Comparison of ENCODE assay signal across 14 cellular contexts in the genomic region with DNA sequence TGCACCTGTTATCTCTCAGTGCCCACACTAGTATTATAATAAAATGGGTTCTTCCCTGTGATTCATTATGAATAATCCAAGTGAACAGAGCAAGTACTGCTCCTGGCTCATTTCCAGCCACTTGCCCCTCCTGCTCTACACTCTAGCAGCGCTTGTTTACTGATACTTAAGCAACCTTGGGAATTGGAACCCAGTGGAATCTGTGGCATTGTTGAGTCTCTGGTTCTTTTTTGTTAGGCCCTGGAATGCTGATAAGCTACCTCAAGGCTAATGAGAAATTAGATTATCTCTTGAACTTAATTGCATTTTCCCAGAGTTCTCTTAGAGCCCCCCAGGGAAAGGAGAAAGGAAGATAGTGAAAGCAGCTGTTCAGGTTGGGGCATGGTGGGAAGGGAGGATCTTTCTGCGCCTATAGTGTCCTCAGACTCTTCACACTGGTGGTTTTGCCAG. TPM values are rescaled to one million over a fixed set of nuclear protein-coding genes. Genes with fewer than 3 reads are reported as not detected.
DNase-seq lines count a peak whose midpoint lies in the region; ATAC-seq, FAIRE-seq and TF ChIP-seq lines count a peak whose summit lies in the region.
"Had no signal": no experiment of that assay in that cellular context is flagged by ENCODE, and none has a peak within 500 bp of the region (broad histone marks: within the 10 kb centered on the region; RNA-seq: fewer than 3 reads in every experiment).

No MANE protein-coding gene starts in this region.

- no peak for TF ChIP-seq RAD21 in HepG2 (CRISPR knock-in tag; IDR thresholded peaks at IDR 0.05)

- no peak for ATAC-seq in HepG2
- no peak for ATAC-seq in right lobe of liver
- ATAC-seq in activated T-cell treated with anti-CD3 and anti-CD28 coated beads, Interleukin-2, amount 50 U/mL, for 72 hours (replicated peaks in 1 of 2) = no peak
- ATAC-seq: mucosa of descending colon had no signal

- H3K4me2 ChIP-seq in HepG2 (ENCODE audit: low read depth, low read length) = no peak overlapping the region

- WGBS in HepG2 (ENCODE audit: low lambda C conversion rate) = 35% methylated on average over 2 of the region's 2 CpGs
- WGBS in right lobe of liver (ENCODE audit: insufficient coverage, low coverage, low lambda C conversion rate, missing lambda C conversion rate) = 81% methylated on average over 2 of the region's 2 CpGs

- no peaks in the 10 kb centered on the region for H3K27me3 Mint-ChIP-seq in activated T-cell treated with anti-CD3 and anti-CD28 coated beads, Interleukin-2, amount 50 U/mL, for 72 hours (ENCODE audit: low read depth)
- H3K27me3 Mint-ChIP-seq: activated naive CD4-positive, alpha-beta T cell treated with anti-CD3 and anti-CD28 coated beads, Interleukin-2, amount 10 ng/mL, durations not matched to agents 7 days and 5 days had no signal

- no peaks in the 10 kb centered on the region for H3K79me2 ChIP-seq in HepG2 (ENCODE audit: insufficient read depth, low read length)

- no peak overlapping the region for H2AFZ ChIP-seq in HepG2 (ENCODE audit: low read length)

- no peak for TF ChIP-seq POLR2A in HepG2 (IDR thresholded peaks at IDR 0.05; ENCODE audit: insufficient read depth in 1 of 2, low read depth in 2 of 2, low read length in 2 of 2)
- TF ChIP-seq POLR2A in right lobe of liver (IDR thresholded peaks at IDR 0.05) = no peak

- TF ChIP-seq CTCF in HepG2 (CRISPR knock-in tag; IDR thresholded peaks at IDR 0.05) = no peak
- no peak for TF ChIP-seq CTCF in right lobe of liver (IDR thresholded peaks at IDR 0.05)
- no peak for TF ChIP-seq CTCF in fibroblast of villous mesenchyme (IDR thresholded peaks at IDR 0.05; ENCODE audit: insufficient read depth, low read depth, low read length)

- TF ChIP-seq EP300 in HepG2 (IDR thresholded peaks at IDR 0.05; ENCODE audit: low read depth in 2 of 2, low read length in 2 of 2) (no peak), HepG2 (CRISPR knock-in tag; IDR thresholded peaks at IDR 0.05; ENCODE audit: borderline replicate concordance) (no peak)

- no peak overlapping the region for H3K27ac Mint-ChIP-seq in activated T-cell treated with anti-CD3 and anti-CD28 coated beads, Interleukin-2, amount 50 U/mL, for 72 hours
- H3K27ac Mint-ChIP-seq: activated naive CD4-positive, alpha-beta T cell treated with anti-CD3 and anti-CD28 coated beads, Interleukin-2, amount 10 ng/mL, durations not matched to agents 7 days and 5 days had no signal

- in situ Hi-C loops in HepG2 (cut with HindIII; ENCODE audit: extremely low pct_ligation_motif_present, low pct_unique_long_range_greater_than_20kb) = no loop called here

- intact Hi-C loops in HepG2 (cut with micrococcal nuclease; ENCODE audit: unreplicated experiment) (no loop called here), right lobe of liver (cut with DNase I) (no loop called here), posterior cingulate gyrus (cut with DNase I) (no loop called here)

- no peaks in the 10 kb centered on the region for H3K36me3 Mint-ChIP-seq in activated T-cell treated with anti-CD3 and anti-CD28 coated beads, Interleukin-2, amount 50 U/mL, for 72 hours (ENCODE audit: insufficient read depth in 2 of 2)
- H3K36me3 Mint-ChIP-seq: activated naive CD4-positive, alpha-beta T cell treated with anti-CD3 and anti-CD28 coated beads, Interleukin-2, amount 10 ng/mL, durations not matched to agents 7 days and 5 days had no signal

- H3K4me1 Mint-ChIP-seq in activated T-cell treated with anti-CD3 and anti-CD28 coated beads, Interleukin-2, amount 50 U/mL, for 72 hours (ENCODE audit: low read depth) = no peaks in the 10 kb centered on the region
- H3K4me1 Mint-ChIP-seq: activated naive CD4-positive, alpha-beta T cell treated with anti-CD3 and anti-CD28 coated beads, Interleukin-2, amount 10 ng/mL, durations not matched to agents 7 days and 5 days had no signal

- H3K4me1 ChIP-seq in HepG2 (ENCODE audit: insufficient read depth, low read length) (no peaks in the 10 kb centered on the region), right lobe of liver (no peaks in the 10 kb centered on the region)
- H3K4me1 ChIP-seq: HAP-1 had no signal

- POLR2A ChIA-PET in HepG2 (lab: Yijun Ruan, JAX) = no interaction called here

- no peak overlapping the region for H3K9ac ChIP-seq in HepG2 (ENCODE audit: insufficient read depth, low read depth, low read length)

- no peak overlapping the region for H3K4me3 Mint-ChIP-seq in activated T-cell treated with anti-CD3 and anti-CD28 coated beads, Interleukin-2, amount 50 U/mL, for 72 hours
- H3K4me3 Mint-ChIP-seq: activated naive CD4-positive, alpha-beta T cell treated with anti-CD3 and anti-CD28 coated beads, Interleukin-2, amount 10 ng/mL, durations not matched to agents 7 days and 5 days; CD14-positive monocyte had no signal

- H3K9me3 ChIP-seq in HepG2 (ENCODE audit: low read length) (no peaks in the 10 kb centered on the region), right lobe of liver (no peaks in the 10 kb centered on the region)
- H3K9me3 ChIP-seq: HAP-1, mucosa of descending colon had no signal

- H3K9me3 Mint-ChIP-seq in activated T-cell treated with anti-CD3 and anti-CD28 coated beads, Interleukin-2, amount 50 U/mL, for 72 hours = no peaks in the 10 kb centered on the region
- H3K9me3 Mint-ChIP-seq: activated naive CD4-positive, alpha-beta T cell treated with anti-CD3 and anti-CD28 coated beads, Interleukin-2, amount 10 ng/mL, durations not matched to agents 7 days and 5 days had no signal

- no peaks in the 10 kb centered on the region for H3K36me3 ChIP-seq in HepG2 (replicated peaks in 1 of 2; ENCODE audit: control insufficient read depth in 1 of 2, insufficient read depth in 2 of 2, low read length in 2 of 2)
- H3K36me3 ChIP-seq in right lobe of liver = no peaks in the 10 kb centered on the region
- H3K36me3 ChIP-seq: HAP-1 had no signal

- no peak overlapping the region for H3K27ac ChIP-seq in HepG2 (ENCODE audit: extremely low read length, insufficient read depth, low read length)
- H3K27ac ChIP-seq in right lobe of liver = no peak overlapping the region
- H3K27ac ChIP-seq in substantia nigra (ENCODE audit: low read depth, low read length, poor library complexity, severe bottlenecking) = no peak overlapping the region

- CTCF ChIA-PET in HepG2 (lab: Yijun Ruan, JAX; ENCODE audit: low intra/inter-chr PET ratio, low total read pairs) = no interaction called here

- H3K4me3 ChIP-seq in HepG2 (replicated peaks in 1 of 3; ENCODE audit: insufficient read depth in 1 of 3, low read depth in 2 of 3, low read length in 3 of 3) (no peak overlapping the region), right lobe of liver (no peak overlapping the region), fibroblast of villous mesenchyme (ENCODE audit: low read depth, low read length) (no peak overlapping the region)
- H3K4me3 ChIP-seq: HAP-1, mucosa of descending colon had no signal

- H3K27me3 ChIP-seq in HepG2 (ENCODE audit: control insufficient read depth in 1 of 2, insufficient read depth in 2 of 2, low read length in 2 of 2) (no peaks in the 10 kb centered on the region), right lobe of liver (no peaks in the 10 kb centered on the region)

- no TSS peak for BruUV-seq in HepG2 (replicated peaks; lab: Mats Ljungman, UMichigan)

- no peaks in the 10 kb centered on the region for H4K20me1 ChIP-seq in HepG2 (ENCODE audit: insufficient read depth, low read length)

- DNase-seq in HepG2 (ENCODE audit: low spot score) = no peak
- DNase-seq in right lobe of liver = no peak
- peak; percentile 29 for DNase-seq in RPMI7951 (ENCODE audit: low read depth)
- DNase-seq in fibroblast of villous mesenchyme (ENCODE audit: low read depth) = peak; percentile 19
- no peak for DNase-seq in substantia nigra (lab: John Stamatoyannopoulos, UW)
- no peak for DNase-seq in activated T-cell treated with anti-CD3 and anti-CD28 coated beads, Interleukin-2, amount 50 U/mL, for 72 hours
- no peak for DNase-seq in GDM1 (lab: John Stamatoyannopoulos, UW)
- no peak for DNase-seq in posterior cingulate gyrus
- DNase-seq: activated naive CD4-positive, alpha-beta T cell treated with anti-CD3 and anti-CD28 coated beads, Interleukin-2, amount 10 ng/mL, durations not matched to agents 7 days and 5 days; mucosa of descending colon; NK-92 treated with Interleukin-12 subunit alpha and Interleukin-12 subunit beta, amount 100 ng/mL, for 24 hours; stimulated activated CD4-positive, alpha-beta T cell treated with anti-CD3 and anti-CD28 coated beads, Interleukin-15, amount 100 ng/mL, for 24 hours had no signal

- no peak for FAIRE-seq in HepG2 (lab: Jason Lieb, UNC)

TF ChIP-seq in HepG2, 621 proteins besides CTCF, POLR2A, EP300 and RAD21 (continues in another document):
- TF ChIP-seq IKZF4 (CRISPR knock-in tag; IDR thresholded peaks at IDR 0.05; ENCODE audit: borderline replicate concordance, low read depth, not compliant biosample characterization) = no peak
- TF ChIP-seq ATM (IDR thresholded peaks at IDR 0.05; ENCODE audit: borderline replicate concordance) = no peak

RNA-seq across cellular contexts. Expression of a gene that starts 34.0 kb away (rescaled TPM):
- total RNA-seq in HepG2 (2016; rRNA removed; fragmentation: Illumina TruSeq; extraction: Trizol) (not detected in 2 replicates), right lobe of liver (1 to 10 TPM; 1.4 to 2.9 (median 1.8) TPM), fibroblast of villous mesenchyme (3.9 and 7.1 TPM in 2 replicates)
- not detected in 2 replicates for total RNA-seq in HepG2 (2016; cell fraction: cytosol; rRNA removed; fragmentation: Illumina TruSeq; extraction: Trizol; ENCODE audit: low read depth)
- not detected in 2 replicates for total RNA-seq in HepG2 (2016; cell fraction: insoluble cytoplasmic fraction; rRNA removed; fragmentation: Illumina TruSeq; extraction: Trizol)
- 0.09 TPM in 1 of 2 replicates, not detected in the other for total RNA-seq in HepG2 (2016; cell fraction: membrane; rRNA removed; fragmentation: Illumina TruSeq; extraction: Trizol)
- not detected in 2 replicates for total RNA-seq in HepG2 (2016; cell fraction: nucleus; rRNA removed; fragmentation: Illumina TruSeq; extraction: Trizol)
- polyA plus RNA-seq in HepG2 (2011; rRNA removed) = 0.03 TPM in 1 of 2 replicates, not detected in the other
- polyA plus RNA-seq in HepG2 (2011; cell fraction: cytosol; rRNA removed) = 0.01 TPM in 1 of 2 replicates, not detected in the other
- not detected in 2 replicates for polyA plus RNA-seq in HepG2 (2011; cell fraction: nucleus; rRNA removed)
- polyA plus RNA-seq in HepG2 (2012) = 0.03 TPM in 1 of 2 replicates, not detected in the other
- not detected in 2 replicates for polyA plus RNA-seq in HepG2 (2016; cell fraction: cytosol; fragmentation: Illumina TruSeq; extraction: Trizol; ENCODE audit: low read depth)
- 0.10 TPM in 1 of 2 replicates, not detected in the other for polyA plus RNA-seq in HepG2 (2016; cell fraction: insoluble cytoplasmic fraction; fragmentation: Illumina TruSeq; extraction: Trizol; ENCODE audit: low read depth)
- 0.05 TPM in 1 of 2 replicates, not detected in the other for polyA plus RNA-seq in HepG2 (2016; cell fraction: membrane; fragmentation: Illumina TruSeq; extraction: Trizol; ENCODE audit: low read depth)
- not detected in 2 replicates for polyA plus RNA-seq in HepG2 (2016; cell fraction: nucleus; fragmentation: Illumina TruSeq; extraction: Trizol; ENCODE audit: insufficient read depth, low read depth)
- polyA minus RNA-seq in HepG2 (2011; rRNA and poly(A)+ RNA removed; ENCODE audit: low replicate concordance) = 0.14 and 0.68 TPM in 2 replicates
- 0.20 TPM in 1 of 2 replicates, not detected in the other for polyA minus RNA-seq in HepG2 (2011; cell fraction: cytosol; rRNA and poly(A)+ RNA removed)
- polyA minus RNA-seq in HepG2 (2011; cell fraction: nucleus; rRNA and poly(A)+ RNA removed) = 0.13 TPM in 1 of 2 replicates, not detected in the other
- total RNA-seq in RPMI7951 (2014; rRNA removed; shearing (Covaris generic)) = 3.3 and 3.7 TPM in 2 replicates
- total RNA-seq in activated T-cell treated with anti-CD3 and anti-CD28 coated beads, Interleukin-2, amount 50 U/mL, for 72 hours = 1 to 10 TPM; 1.1 to 1.6 TPM

Comparison
In these comparisons a context has a peak if more than half of its experiments do, and no peak if none do; other contexts are left out.
1. DNase-seq: peak in RPMI7951 (single experiment) and fibroblast of villous mesenchyme (single experiment); none in HepG2 (single experiment), right lobe of liver (0 of 3), substantia nigra (0 of 49), activated T-cell treated with anti-CD3 and anti-CD28 coated beads, Interleukin-2, amount 50 U/mL, for 72 hours (0 of 2), GDM1 (single experiment) and posterior cingulate gyrus (0 of 10).